ENCODE assay signal across 20 cellular contexts in the genomic region with DNA sequence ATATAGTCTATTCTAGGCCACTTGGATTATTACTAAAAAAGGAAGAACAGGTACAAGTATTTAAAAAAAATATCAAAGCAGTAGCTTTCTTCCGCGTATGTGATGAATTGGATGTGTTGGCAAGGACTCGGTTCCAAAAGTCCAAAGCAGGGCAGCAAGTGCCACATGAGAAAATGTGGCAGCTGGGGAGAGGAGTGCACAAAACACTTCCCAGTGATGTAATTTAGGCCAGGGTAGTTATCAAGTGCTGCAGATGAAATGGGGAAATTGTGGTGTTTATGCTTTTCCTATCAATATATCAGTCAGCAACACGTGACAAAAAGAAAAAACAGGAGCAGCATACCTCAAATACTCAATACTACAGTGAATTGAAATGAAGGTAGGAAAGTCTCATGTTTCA. TPM values are rescaled to one million over a fixed set of nuclear protein-coding genes. Genes with fewer than 3 reads are reported as not detected.
DNase-seq lines count a peak whose midpoint lies in the region; ATAC-seq and TF ChIP-seq lines count a peak whose summit lies in the region.
"Had no signal": no experiment of that assay in that cellular context is flagged by ENCODE, and none has a peak within 500 bp of the region (broad histone marks: within the 10 kb centered on the region; RNA-seq: fewer than 3 reads in every experiment).

No MANE protein-coding gene starts in this region.

- POLR2A ChIA-PET in WTC11 (lab: Charles Lee) = no interaction called here

- 0 out of 2 replicates have a peak, but pooled peaks cover 3% of the 10 kb centered on the region for H3K4me1 Mint-ChIP-seq in WTC11

- H3K4me3 ChIP-seq in colonic mucosa = no peak overlapping the region

- no peaks in the 10 kb centered on the region for H3K9me3 Mint-ChIP-seq in WTC11
- H3K9me3 Mint-ChIP-seq: CD14-positive monocyte had no signal

- no peaks in the 10 kb centered on the region for H3K27me3 ChIP-seq in colonic mucosa

- 0 out of 2 replicates have a peak overlapping the region, but pooled peaks have one; percentile 80 for H3K27ac Mint-ChIP-seq in WTC11
- H3K27ac Mint-ChIP-seq: CD14-positive monocyte had no signal

- no peaks in the 10 kb centered on the region for H3K36me3 ChIP-seq in colonic mucosa

- ATAC-seq in WTC11 (no peak), HG02759 (IDR thresholded peaks at IDR 0.05; ENCODE audit: unreplicated experiment) (no peak)

- TF ChIP-seq CTCF in WTC11 (IDR thresholded peaks at IDR 0.05) = no peak
- TF ChIP-seq CTCF in colonic mucosa (IDR thresholded peaks at IDR 0.05) = no peak

- no peaks in the 10 kb centered on the region for H3K4me1 ChIP-seq in colonic mucosa
- H3K4me1 ChIP-seq: Caco-2 had no signal

- H3K9me3 ChIP-seq in colonic mucosa = no peaks in the 10 kb centered on the region
- H3K9me3 ChIP-seq: Caco-2 had no signal

- no peaks in the 10 kb centered on the region for H3K27me3 Mint-ChIP-seq in WTC11 (ENCODE audit: low read depth)

- CTCF ChIA-PET in WTC11 (lab: Charles Lee) = no interaction called here

- no peak for DNase-seq in WTC11 (ENCODE audit: low spot score)
- DNase-seq in colonic mucosa = peak; percentile 31
- peak; percentile 29 for DNase-seq in occipital lobe (lab: John Stamatoyannopoulos, UW)
- DNase-seq in superior temporal gyrus (ENCODE audit: extremely low spot score) = peak; percentile 58
- DNase-seq in activated CD4-positive, alpha-beta T cell treated with anti-CD3 and anti-CD28 coated beads, Interleukin-2, amount 50 U/mL, for 4 hours = no peak
- DNase-seq in NCI-H1436 (lab: John Stamatoyannopoulos, UW) = no peak
- no peak for DNase-seq in NCI-H82 treated with DMSO at 0.1 percent for 48 hours (lab: John Stamatoyannopoulos, UW; ENCODE audit: unreplicated experiment)
- DNase-seq: ACHN, AML-193, Caco-2, DMS153, EL, H7, NCI-H1417 treated with DMSO at 0.1 percent for 48 hours, NCI-H2029 treated with DMSO at 0.1 percent for 48 hours, NCI-H510A, NCI-H774 had no signal

- H3K4me3 Mint-ChIP-seq in WTC11 = no peak overlapping the region
- H3K4me3 Mint-ChIP-seq: CD14-positive monocyte had no signal

- H3K27ac ChIP-seq in colonic mucosa = no peak overlapping the region
- H3K27ac ChIP-seq: HL-60 had no signal

- H3K9ac ChIP-seq in colonic mucosa (ENCODE audit: low read depth in 2 of 2, low read length in 2 of 2) = no peak overlapping the region

- intact Hi-C loops in colonic mucosa (cut with DNase I) = no loop called here

- no peaks in the 10 kb centered on the region for H3K36me3 Mint-ChIP-seq in WTC11
- H3K36me3 Mint-ChIP-seq: CD14-positive monocyte had no signal

TF ChIP-seq in WTC11, 78 proteins besides CTCF, POLR2A, EP300 and RAD21:
- TF ChIP-seq ATF1 (CRISPR knock-in tag; IDR thresholded peaks at IDR 0.05) (no peak), ZNF671 (CRISPR knock-in tag; IDR thresholded peaks at IDR 0.05) (no peak), ZNF512 (CRISPR knock-in tag; IDR thresholded peaks at IDR 0.05; ENCODE audit: borderline replicate concordance) (no peak), PREB (CRISPR knock-in tag; IDR thresholded peaks at IDR 0.05; ENCODE audit: borderline replicate concordance) (no peak)

RNA-seq across cellular contexts. Expression of gene RHOBTB1, which starts 7.0 kb away (rescaled TPM):
- total RNA-seq in WTC11 (2021) (6.9 to 8.3 TPM (median 7.3 TPM) in 3 replicates), colonic mucosa (1 to 10 TPM; 2.5 to 4.9 TPM), occipital lobe (40.6 TPM)

Comparison
In these comparisons a context has a peak if more than half of its experiments do, and no peak if none do; other contexts are left out.
1. DNase-seq: peak in colonic mucosa (single experiment), occipital lobe (single experiment) and superior temporal gyrus (single experiment); none in WTC11 (single experiment), activated CD4-positive, alpha-beta T cell treated with anti-CD3 and anti-CD28 coated beads, Interleukin-2, amount 50 U/mL, for 4 hours (0 of 2), NCI-H1436 (single experiment) and NCI-H82 treated with DMSO at 0.1 percent for 48 hours (single experiment).